10 cellular contexts compared by ENCODE assay signal in genomic region chr3:130522399-130522798, GRCh38. TPM values are rescaled to one million over a fixed set of nuclear protein-coding genes. Genes with fewer than 3 reads are reported as not detected.
"Had no signal": no experiment of that assay in that cellular context is flagged by ENCODE, and none has a peak within 500 bp of the region (broad histone marks: within the 10 kb centered on the region; RNA-seq: fewer than 3 reads in every experiment).

No MANE protein-coding gene starts in this region.

- H3K4me2 ChIP-seq: KMS-11 had no signal

- H3K9ac ChIP-seq: KMS-11 had no signal

- FAIRE-seq: HepG2, HTR-8/SVneo had no signal

- DNase-seq: IMR-90, KBM-7, KG1 had no signal

- H3K27ac ChIP-seq: HL-60, KMS-11 had no signal

- ATAC-seq: HepG2 had no signal

RNA-seq across cellular contexts. Expression of gene COL6A6, which starts 5.4 kb away (rescaled TPM):
- total RNA-seq: HepG2, HT-29, HT1080, IMR-90 had no signal
- polyA plus RNA-seq: HepG2, IgD-negative memory B cell, IMR-90 had no signal
